ENCODE assay signal across 13 cellular contexts in the genomic region with DNA sequence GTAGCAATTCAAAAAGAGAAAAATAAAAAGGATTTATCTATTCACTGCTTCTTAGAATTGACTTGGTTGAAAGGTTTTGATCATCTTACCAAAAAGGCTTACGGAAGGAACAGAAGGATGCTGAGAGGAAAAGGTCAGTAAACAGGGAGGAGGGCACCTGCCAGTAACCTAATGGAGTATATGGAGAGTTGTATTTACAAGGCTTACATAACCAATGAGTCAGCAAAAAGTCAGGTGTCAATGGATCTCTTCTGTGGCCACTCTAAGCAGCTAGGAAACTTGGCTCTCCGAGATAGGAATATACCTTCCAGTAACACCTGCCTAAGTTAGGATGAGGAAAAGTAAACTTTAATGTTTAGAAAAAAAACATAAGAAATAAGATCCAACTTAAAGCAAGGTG.
DNase-seq lines count a peak whose midpoint lies in the region; ATAC-seq, FAIRE-seq and TF ChIP-seq lines count a peak whose summit lies in the region.
"Had no signal": no experiment of that assay in that cellular context is flagged by ENCODE, and none has a peak within 500 bp of the region (broad histone marks: within the 10 kb centered on the region; RNA-seq: fewer than 3 reads in every experiment).

No MANE protein-coding gene starts in this region.

- no CpG with 5 or more reads among the region's 2 CpGs for WGBS in neuronal stem cell (ENCODE audit: extremely low coverage in 2 of 2, insufficient read length in 2 of 2, insufficient replicate concordance in 1 of 2), 2 donors

- H3K9ac ChIP-seq in neuronal stem cell (ENCODE audit: low read depth, low read length, poor library complexity), result no peak overlapping the region
- H3K9ac ChIP-seq: BLaER1 treated with 17β-estradiol and CSF1 and Interleukin-3, amounts not matched to agents 10 nM and 100 nM had no signal

- no peak for FAIRE-seq in bronchial epithelial cell (lab: Jason Lieb, UNC)

- H3K14ac ChIP-seq in neuronal stem cell (ENCODE audit: low read length), result no peak overlapping the region

- H4K91ac ChIP-seq in neuronal stem cell (ENCODE audit: low read depth, low read length, poor library complexity), result no peak overlapping the region

- H3K27me3 ChIP-seq in bronchial epithelial cell (ENCODE audit: control insufficient read depth, insufficient read depth, low read length), result no peaks in the 10 kb centered on the region
- no peaks in the 10 kb centered on the region for H3K27me3 ChIP-seq in lower lobe of right lung (ENCODE audit: low read depth)
- H3K27me3 ChIP-seq in neuronal stem cell (ENCODE audit: control insufficient read depth in 3 of 3, insufficient read depth in 3 of 3, low read depth in 1 of 3, low read length in 3 of 3), result no peaks in the 10 kb centered on the region
- H3K27me3 ChIP-seq: BLaER1 treated with 17β-estradiol and CSF1 and Interleukin-3, amounts not matched to agents 10 nM and 100 nM had no signal

- peak; percentile 53 for DNase-seq in DMS 273 (lab: John Stamatoyannopoulos, UW; ENCODE audit: unreplicated experiment)
- DNase-seq in NCI-H2029 treated with DMSO at 0.1 percent for 48 hours (lab: John Stamatoyannopoulos, UW), result peak; percentile 45
- DNase-seq in bronchial epithelial cell (ENCODE audit: low read depth), result peak; percentile 64
- DNase-seq in lower lobe of right lung, result no peak
- no peak for DNase-seq in neuronal stem cell (ENCODE audit: low spot score)
- DNase-seq in glutamatergic neuron, result no peak
- DNase-seq in stimulated activated naive CD4-positive, alpha-beta T cell (lab: John Stamatoyannopoulos, UW), result no peak
- DNase-seq: activated T-cell treated with anti-CD3 and anti-CD28 coated beads, Interleukin-2, amount 50 U/mL, for 1 hour; stimulated activated naive CD8-positive, alpha-beta T cell treated with anti-CD3 and anti-CD28 coated beads, Interleukin-15, amount 100 ng/mL, for 72 hours had no signal

- no peak for TF ChIP-seq CTCF in bronchial epithelial cell (IDR thresholded peaks at IDR 0.05; ENCODE audit: insufficient read depth, low read length, severe bottlenecking)
- no peak for TF ChIP-seq CTCF in lower lobe of right lung (IDR thresholded peaks at IDR 0.05)
- no peak for TF ChIP-seq CTCF in glutamatergic neuron (IDR thresholded peaks at IDR 0.05; ENCODE audit: partially characterized antibody, unreplicated experiment)

- intact Hi-C loops in lower lobe of right lung (cut with DNase I), result no loop called here

- H3K4ac ChIP-seq in neuronal stem cell (ENCODE audit: low read length), result no peak overlapping the region

- H3K27ac ChIP-seq in lower lobe of right lung (no peak overlapping the region), neuronal stem cell (replicated peaks; ENCODE audit: low read length) (no peak overlapping the region)
- H3K27ac ChIP-seq: BLaER1 treated with 17β-estradiol and CSF1 and Interleukin-3, amounts not matched to agents 10 nM and 100 nM; coronary artery had no signal

- no peak overlapping the region for H2AK5ac ChIP-seq in neuronal stem cell (ENCODE audit: low read depth, low read length)

- H3K4me1 ChIP-seq in lower lobe of right lung (peaks cover 12% of the 10 kb centered on the region), neuronal stem cell (ENCODE audit: control insufficient read depth in 2 of 2, insufficient read depth in 1 of 2, low read depth in 1 of 2, low read length in 2 of 2) (peaks cover 10 to 31% of the 10 kb centered on the region in 2 donors)

- no peak overlapping the region for H2AFZ ChIP-seq in neuronal stem cell (ENCODE audit: low read length)

- H3K79me1 ChIP-seq in neuronal stem cell (ENCODE audit: low read depth, low read length), result peaks cover 2% of the 10 kb centered on the region

- no peak overlapping the region for H4K8ac ChIP-seq in neuronal stem cell (ENCODE audit: low read depth, low read length)

- H3K23ac ChIP-seq in neuronal stem cell (ENCODE audit: low read depth, low read length, poor library complexity), result no peak overlapping the region

- H3K4me1 Mint-ChIP-seq in glutamatergic neuron (ENCODE audit: low read depth, unreplicated experiment), result peaks cover 29% of the 10 kb centered on the region

- H2BK120ac ChIP-seq in neuronal stem cell (ENCODE audit: low read depth, low read length), result no peak overlapping the region

- H2BK12ac ChIP-seq in neuronal stem cell (ENCODE audit: low read length), result no peak overlapping the region

- H3K9me3 ChIP-seq in lower lobe of right lung, result no peaks in the 10 kb centered on the region
- peaks cover 0 to 6% of the 10 kb centered on the region in 2 donors for H3K9me3 ChIP-seq in neuronal stem cell (replicated peaks in 1 of 2; ENCODE audit: control insufficient read depth in 2 of 2, insufficient read depth in 1 of 2, low read depth in 1 of 2, low read length in 2 of 2)

- H3K4me3 ChIP-seq in bronchial epithelial cell (ENCODE audit: low read depth, low read length) (no peak overlapping the region), lower lobe of right lung (no peak overlapping the region), neuronal stem cell (ENCODE audit: low read length in 2 of 2) (peak overlapping the region in 1 of 2 donors; percentile 51)
- H3K4me3 ChIP-seq: BLaER1 treated with 17β-estradiol and CSF1 and Interleukin-3, amounts not matched to agents 10 nM and 100 nM; coronary artery; smooth muscle cell had no signal

- no peak overlapping the region for H3K27ac Mint-ChIP-seq in glutamatergic neuron (ENCODE audit: unreplicated experiment)
- H3K27ac Mint-ChIP-seq: stimulated activated naive CD8-positive, alpha-beta T cell treated with anti-CD3 and anti-CD28 coated beads, Interleukin-15, amount 100 ng/mL, for 72 hours had no signal

- no peak overlapping the region for H3K18ac ChIP-seq in neuronal stem cell (ENCODE audit: low read length)

- H3K4me3 Mint-ChIP-seq in glutamatergic neuron (ENCODE audit: unreplicated experiment), result no peak overlapping the region
- H3K4me3 Mint-ChIP-seq: stimulated activated naive CD8-positive, alpha-beta T cell treated with anti-CD3 and anti-CD28 coated beads, Interleukin-15, amount 100 ng/mL, for 72 hours had no signal

- H3K9me3 Mint-ChIP-seq in glutamatergic neuron (ENCODE audit: unreplicated experiment), result peaks cover 1% of the 10 kb centered on the region
- H3K9me3 Mint-ChIP-seq: stimulated activated naive CD8-positive, alpha-beta T cell treated with anti-CD3 and anti-CD28 coated beads, Interleukin-15, amount 100 ng/mL, for 72 hours had no signal

- H3K4me2 ChIP-seq in neuronal stem cell (ENCODE audit: insufficient read depth, low read length, poor library complexity, severe bottlenecking), result no peak overlapping the region
- H3K4me2 ChIP-seq: BLaER1 treated with 17β-estradiol and CSF1 and Interleukin-3, amounts not matched to agents 10 nM and 100 nM had no signal

- peak; percentile 82 to 91 for ATAC-seq in lower lobe of right lung
- no peak for ATAC-seq in GM21529 (IDR thresholded peaks at IDR 0.05; ENCODE audit: unreplicated experiment)
- ATAC-seq: stimulated activated naive CD8-positive, alpha-beta T cell treated with anti-CD3 and anti-CD28 coated beads, Interleukin-15, amount 100 ng/mL, for 72 hours had no signal

- peaks cover 2% of the 10 kb centered on the region for H3K27me3 Mint-ChIP-seq in glutamatergic neuron (ENCODE audit: unreplicated experiment)
- H3K27me3 Mint-ChIP-seq: stimulated activated naive CD8-positive, alpha-beta T cell treated with anti-CD3 and anti-CD28 coated beads, Interleukin-15, amount 100 ng/mL, for 72 hours had no signal

- no peak overlapping the region for H2BK15ac ChIP-seq in neuronal stem cell (ENCODE audit: low read length)

- no peak overlapping the region for H2BK5ac ChIP-seq in neuronal stem cell (ENCODE audit: low read length)

- H3K36me3 ChIP-seq in bronchial epithelial cell (ENCODE audit: control insufficient read depth, insufficient read depth, low read length), result no peaks in the 10 kb centered on the region
- no peaks in the 10 kb centered on the region for H3K36me3 ChIP-seq in lower lobe of right lung
- no peaks in the 10 kb centered on the region for H3K36me3 ChIP-seq in neuronal stem cell (replicated peaks in 1 of 2; ENCODE audit: control insufficient read depth in 2 of 2, insufficient read depth in 2 of 2, low read length in 2 of 2)

- H3K36me3 Mint-ChIP-seq in glutamatergic neuron (ENCODE audit: unreplicated experiment), result no peaks in the 10 kb centered on the region

Comparison
In these comparisons a context has a peak if more than half of its experiments do, and no peak if none do; other contexts are left out.
1. DNase-seq: peak in DMS 273 (single experiment), NCI-H2029 treated with DMSO at 0.1 percent for 48 hours (single experiment) and bronchial epithelial cell (single experiment); none in lower lobe of right lung (single experiment), neuronal stem cell (single experiment), glutamatergic neuron (single experiment) and stimulated activated naive CD4-positive, alpha-beta T cell (0 of 6).